Comparison of ENCODE assay signal across 8 cellular contexts in genomic region chr20:58890454-58891075, GRCh38. TPM values are rescaled to one million over a fixed set of nuclear protein-coding genes. Genes with fewer than 3 reads are reported as not detected.
A peak's percentile ranks its signal among the peaks of the same experiment; 100 is the strongest.
DNase-seq lines count a peak whose midpoint lies in the region; ATAC-seq and TF ChIP-seq lines count a peak whose summit lies in the region.

No MANE protein-coding gene starts in this region.

- DNase-seq in GM10266 (ENCODE audit: extremely low spot score) (peak; percentile 73), NCI-H510A treated with DMSO at 0.1 percent for 48 hours (lab: John Stamatoyannopoulos, UW) (peak; percentile 45), lower lobe of right lung (peak; percentile 83)
- DNase-seq in activated CD4-positive, alpha-beta memory T cell treated with anti-CD3 and anti-CD28 coated beads, Interleukin-2, amount 10 ng/mL, durations not matched to agents 7 days and 5 days, result peak; percentile 62
- DNase-seq in stimulated activated CD4-positive, alpha-beta T cell treated with anti-CD3 and anti-CD28 coated beads, Interleukin-4, amount 100 ng/mL, for 24 hours, result peak; percentile 62

- no peak for TF ChIP-seq CTCF in GM10266 (IDR thresholded peaks at IDR 0.05; ENCODE audit: control insufficient read depth, insufficient read depth, low read depth, missing control alignments)
- no peak for TF ChIP-seq CTCF in lower lobe of right lung (IDR thresholded peaks at IDR 0.05)

- peak overlapping the region; percentile 95 for H3K27ac Mint-ChIP-seq in activated CD4-positive, alpha-beta memory T cell treated with anti-CD3 and anti-CD28 coated beads, Interleukin-2, amount 10 ng/mL, durations not matched to agents 7 days and 5 days

- H3K27me3 Mint-ChIP-seq in activated CD4-positive, alpha-beta memory T cell treated with anti-CD3 and anti-CD28 coated beads, Interleukin-2, amount 10 ng/mL, durations not matched to agents 7 days and 5 days, result no peaks in the 10 kb centered on the region

- H3K27me3 ChIP-seq in duodenal mucosa (ENCODE audit: control insufficient read depth in 1 of 2, insufficient read depth in 2 of 2, low read length in 2 of 2) (no peaks in the 10 kb centered on the region), lower lobe of right lung (ENCODE audit: low read depth) (no peaks in the 10 kb centered on the region)

- H3K9me3 Mint-ChIP-seq in activated CD4-positive, alpha-beta memory T cell treated with anti-CD3 and anti-CD28 coated beads, Interleukin-2, amount 10 ng/mL, durations not matched to agents 7 days and 5 days, result no peaks in the 10 kb centered on the region

- H3K9me3 ChIP-seq in duodenal mucosa (ENCODE audit: control insufficient read depth in 1 of 2, low read length in 2 of 2), result no peaks in the 10 kb centered on the region
- no peaks in the 10 kb centered on the region for H3K9me3 ChIP-seq in lower lobe of right lung

- H3K27ac ChIP-seq in duodenal mucosa (ENCODE audit: low read depth, low read length) (peak overlapping the region; percentile 75), lower lobe of right lung (peak overlapping the region; percentile 91)

- peak overlapping the region; percentile 93 for H3K4me3 Mint-ChIP-seq in activated CD4-positive, alpha-beta memory T cell treated with anti-CD3 and anti-CD28 coated beads, Interleukin-2, amount 10 ng/mL, durations not matched to agents 7 days and 5 days

- H3K9ac ChIP-seq in duodenal mucosa (ENCODE audit: low read depth in 1 of 2, low read length in 2 of 2), result peak overlapping the region; percentile 65 to 74

- peaks cover 42% of the 10 kb centered on the region for H3K4me1 Mint-ChIP-seq in activated CD4-positive, alpha-beta memory T cell treated with anti-CD3 and anti-CD28 coated beads, Interleukin-2, amount 10 ng/mL, durations not matched to agents 7 days and 5 days

- peaks cover 23% of the 10 kb centered on the region for H3K36me3 Mint-ChIP-seq in activated CD4-positive, alpha-beta memory T cell treated with anti-CD3 and anti-CD28 coated beads, Interleukin-2, amount 10 ng/mL, durations not matched to agents 7 days and 5 days (ENCODE audit: low read depth)

- H3K36me3 ChIP-seq in duodenal mucosa (ENCODE audit: control insufficient read depth in 1 of 2, insufficient read depth in 2 of 2, low read length in 2 of 2), result no peaks in the 10 kb centered on the region
- H3K36me3 ChIP-seq in lower lobe of right lung, result no peaks in the 10 kb centered on the region

- H3K4me3 ChIP-seq in duodenal mucosa (ENCODE audit: low read depth in 1 of 2, low read length in 2 of 2) (peak overlapping the region; percentile 66 to 70), lower lobe of right lung (peak overlapping the region; percentile 70)

- peak; percentile 23 for ATAC-seq in HG03039 (IDR thresholded peaks at IDR 0.05; ENCODE audit: unreplicated experiment)
- ATAC-seq in lower lobe of right lung, result peak; percentile 70 to 82
- ATAC-seq in GM18517 (IDR thresholded peaks at IDR 0.05; ENCODE audit: unreplicated experiment), result no peak

- H3K4me1 ChIP-seq in duodenal mucosa (ENCODE audit: control insufficient read depth in 1 of 2, insufficient read depth in 2 of 2, low read length in 2 of 2), result peaks cover 23 to 34% of the 10 kb centered on the region in 2 donors
- H3K4me1 ChIP-seq in lower lobe of right lung, result peaks cover 28% of the 10 kb centered on the region

- POLR2A ChIA-PET in activated CD4-positive, alpha-beta memory T cell treated with anti-CD3 and anti-CD28 coated beads, Interleukin-2, amount 10 ng/mL, durations not matched to agents 7 days and 5 days (lab: Charles Lee), result interaction anchor here (0.7 to 2.4 kb wide), 17 partner anchors 7 to 275 kb away, joined by 3 to 26 read pairs (median 7); partner anchors contain the start of genes ATP5F1E, PRELID3B and STX16

- CTCF ChIA-PET in activated CD4-positive, alpha-beta memory T cell treated with anti-CD3 and anti-CD28 coated beads, Interleukin-2, amount 10 ng/mL, durations not matched to agents 7 days and 5 days (lab: Charles Lee), result interaction anchor here (1.2 kb wide), 1 partner anchor 17 kb away, joined by 3 read pairs; no protein-coding TSS in a partner anchor

- intact Hi-C loops in lower lobe of right lung (cut with DNase I), result no loop called here

RNA-seq across cellular contexts. Expression of gene GNAS, which starts 38.0 kb away (rescaled TPM):
- total RNA-seq in activated CD4-positive, alpha-beta memory T cell treated with anti-CD3 and anti-CD28 coated beads, Interleukin-2, amount 10 ng/mL, durations not matched to agents 7 days and 5 days, result 100 to 1,000 TPM; 790 to 809 TPM
- total RNA-seq in lower lobe of right lung, result 744 TPM

RNA-seq across cellular contexts. Expression of gene GNAS-AS1, which starts 39.9 kb away (rescaled TPM):
- 1 to 10 TPM in 1 of 2 experiments, under 1 TPM in 1; 0.65 to 1.0 TPM for total RNA-seq in activated CD4-positive, alpha-beta memory T cell treated with anti-CD3 and anti-CD28 coated beads, Interleukin-2, amount 10 ng/mL, durations not matched to agents 7 days and 5 days
- 0.97 TPM for total RNA-seq in lower lobe of right lung
